ENCODE assay signal across 8 cellular contexts in genomic region chr21:34974162-34974981, GRCh38.
DNase-seq lines count a peak whose midpoint lies in the region; ATAC-seq and TF ChIP-seq lines count a peak whose summit lies in the region.

No MANE protein-coding gene starts in this region.

- no peak overlapping the region for H3K27ac Mint-ChIP-seq in osteocyte (ENCODE audit: unreplicated experiment)

- ATAC-seq in GM21381 (IDR thresholded peaks at IDR 0.05; ENCODE audit: unreplicated experiment) (peak; percentile 86), HG03520 (IDR thresholded peaks at IDR 0.05; ENCODE audit: unreplicated experiment) (peak; percentile 80)

- DNase-seq in CD1c-positive myeloid dendritic cell (ENCODE audit: extremely low spot score) (peak; percentile 37), osteocyte (ENCODE audit: extremely low spot score, unreplicated experiment) (no peak), mesenteric fat pad (ENCODE audit: low spot score) (no peak), midbrain (lab: John Stamatoyannopoulos, UW) (no peak), dermis blood vessel endothelial cell (no peak)
- peak; percentile 59 for DNase-seq in activated naive CD4-positive, alpha-beta T cell treated with Interleukin-2 at 50 U/mL for 16 hours

- no peaks in the 10 kb centered on the region for H3K36me3 Mint-ChIP-seq in osteocyte (ENCODE audit: unreplicated experiment)

- H3K9me3 Mint-ChIP-seq in osteocyte (ENCODE audit: unreplicated experiment), result no peaks in the 10 kb centered on the region

- H3K27me3 Mint-ChIP-seq in osteocyte (ENCODE audit: unreplicated experiment), result no peaks in the 10 kb centered on the region

- no peak for TF ChIP-seq CTCF in osteocyte (IDR thresholded peaks at IDR 0.05)

- H3K4me1 Mint-ChIP-seq in osteocyte (ENCODE audit: unreplicated experiment), result peaks cover 9% of the 10 kb centered on the region

- no peak overlapping the region for H3K4me3 Mint-ChIP-seq in osteocyte (ENCODE audit: unreplicated experiment)

Comparison
In these comparisons a context has a peak if more than half of its experiments do, and no peak if none do; other contexts are left out.
1. DNase-seq: peak in CD1c-positive myeloid dendritic cell (single experiment) and activated naive CD4-positive, alpha-beta T cell treated with Interleukin-2 at 50 U/mL for 16 hours (single experiment); none in osteocyte (single experiment), mesenteric fat pad (single experiment), midbrain (single experiment) and dermis blood vessel endothelial cell (single experiment).